In genomic region chr18:76492669-76493212, GRCh38 we compare ENCODE assay signal across 1 cellular context.
TF ChIP-seq lines count a peak whose summit lies in the region.

No MANE protein-coding gene starts in this region.

TF ChIP-seq in HepG2, 621 proteins besides CTCF, POLR2A, EP300 and RAD21 (continued from another document):
- TF ChIP-seq RFX3 (CRISPR knock-in tag; IDR thresholded peaks at IDR 0.05) (0 out of 2 replicates have a peak, but pooled peaks have one; percentile 24), ZNF513 (CRISPR knock-in tag; conservative IDR thresholded peaks at IDR 0.05) (no peak), UBTF (CRISPR knock-in tag; IDR thresholded peaks at IDR 0.05) (no peak), ZNF556 (CRISPR knock-in tag; IDR thresholded peaks at IDR 0.05; ENCODE audit: borderline replicate concordance) (no peak), ETS1 (CRISPR knock-in tag; IDR thresholded peaks at IDR 0.05) (no peak), ZNF260 (CRISPR knock-in tag; IDR thresholded peaks at IDR 0.05; ENCODE audit: borderline replicate concordance, low read depth) (no peak), HBP1 (CRISPR knock-in tag; IDR thresholded peaks at IDR 0.05; ENCODE audit: low read depth) (no peak), MAFG (CRISPR knock-in tag; IDR thresholded peaks at IDR 0.05) (no peak), ZNF788 (CRISPR knock-in tag; IDR thresholded peaks at IDR 0.05; ENCODE audit: borderline replicate concordance) (no peak; the same call in 1 of the 2 replicates), ZNF607 (CRISPR knock-in tag; IDR thresholded peaks at IDR 0.05; ENCODE audit: borderline replicate concordance) (0 out of 2 replicates have a peak, but pooled peaks have one; percentile 62), MTERF4 (CRISPR knock-in tag; IDR thresholded peaks at IDR 0.05) (peak; percentile 54; the same call in 1 of the 2 replicates), ZNF224 (CRISPR knock-in tag; IDR thresholded peaks at IDR 0.05) (peak; percentile 22; the same call in 1 of the 2 replicates), SAFB2 (CRISPR knock-in tag; IDR thresholded peaks at IDR 0.05; ENCODE audit: borderline replicate concordance, low read depth) (0 out of 2 replicates have a peak, but pooled peaks have one; percentile 51), MEIS2 (CRISPR knock-in tag; IDR thresholded peaks at IDR 0.05) (no peak), NFATC3 (CRISPR knock-in tag; IDR thresholded peaks at IDR 0.05) (no peak), ATRX (CRISPR knock-in tag; IDR thresholded peaks at IDR 0.05; ENCODE audit: borderline replicate concordance) (no peak), MTF1 (CRISPR knock-in tag; IDR thresholded peaks at IDR 0.05) (no peak), ZNF878 (CRISPR knock-in tag; IDR thresholded peaks at IDR 0.05) (no peak), HNRNPH1 (optimal IDR thresholded peaks at IDR 0.05; ENCODE audit: low read depth, low read length) (no peak), RXRB (CRISPR knock-in tag; IDR thresholded peaks at IDR 0.05; ENCODE audit: borderline replicate concordance) (no peak), MZF1 (CRISPR knock-in tag; IDR thresholded peaks at IDR 0.05; ENCODE audit: borderline replicate concordance) (no peak), ZNF362 (CRISPR knock-in tag; IDR thresholded peaks at IDR 0.05; ENCODE audit: borderline replicate concordance) (peak; percentile 95), ZNF598 (CRISPR knock-in tag; IDR thresholded peaks at IDR 0.05; ENCODE audit: borderline replicate concordance) (no peak), ZNF484 (CRISPR knock-in tag; IDR thresholded peaks at IDR 0.05; ENCODE audit: borderline replicate concordance, low read depth) (no peak), MXD4 (CRISPR knock-in tag; IDR thresholded peaks at IDR 0.05) (no peak; the same call in 1 of the 2 replicates), EED (CRISPR knock-in tag; IDR thresholded peaks at IDR 0.05) (no peak), ZNF296 (CRISPR knock-in tag; conservative IDR thresholded peaks at IDR 0.05) (no peak), SNAPC5 (CRISPR knock-in tag; IDR thresholded peaks at IDR 0.05; ENCODE audit: borderline replicate concordance) (no peak), ZNF720 (CRISPR knock-in tag; IDR thresholded peaks at IDR 0.05) (no peak), HDAC1 (CRISPR knock-in tag; IDR thresholded peaks at IDR 0.05) (peak; percentile 54; the same call in 1 of the 2 replicates), ELF1 (CRISPR knock-in tag; IDR thresholded peaks at IDR 0.05) (peak; percentile 30; the same call in 1 of the 2 replicates)
